ENCODE assay signal across 9 cellular contexts in the genomic region with DNA sequence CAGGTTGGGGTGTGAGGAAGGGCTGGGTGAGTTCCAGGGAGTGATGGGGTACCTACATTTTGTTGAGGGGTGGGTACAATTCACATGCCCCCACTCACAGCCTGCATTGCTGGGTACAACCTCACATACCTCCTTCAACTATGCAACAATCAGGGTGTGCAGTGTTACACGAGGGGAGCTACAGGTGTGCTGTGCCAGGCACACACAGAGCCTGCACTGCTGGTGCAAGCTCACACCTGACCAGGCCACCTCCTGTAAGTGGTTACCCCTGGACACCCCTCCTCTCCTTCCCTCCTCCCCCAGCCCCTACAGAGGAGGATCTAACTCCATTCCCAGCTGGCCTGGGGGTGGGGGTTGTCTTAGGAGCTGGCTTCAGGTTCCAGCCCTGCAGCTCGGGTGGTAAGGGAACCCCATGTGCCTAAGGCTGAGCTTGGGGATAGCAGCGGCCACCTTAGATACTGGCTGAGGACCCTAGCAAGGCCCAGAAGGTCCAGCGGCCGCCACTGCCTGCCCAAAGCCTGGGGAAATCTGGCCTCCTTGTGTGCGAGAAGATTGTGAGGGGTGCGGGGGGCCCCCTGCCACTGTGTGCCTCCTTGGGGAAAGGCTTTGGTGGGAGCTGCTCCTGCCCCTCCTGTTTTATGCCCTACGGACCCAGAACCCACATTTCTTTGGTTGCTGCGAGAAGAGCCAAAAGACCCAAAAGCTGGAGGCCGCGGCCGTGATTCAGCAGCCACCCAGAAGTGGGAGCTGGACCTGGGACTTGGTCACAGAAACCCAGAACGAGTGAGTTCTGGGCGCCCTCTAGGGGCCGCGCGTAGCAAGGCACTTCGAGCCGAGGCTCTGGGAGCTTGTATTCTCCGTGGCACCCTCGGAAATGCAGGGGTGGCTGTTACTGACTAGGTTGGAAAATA. TPM values are rescaled to one million over a fixed set of nuclear protein-coding genes. Genes with fewer than 3 reads are reported as not detected.
A peak's percentile ranks its signal among the peaks of the same experiment; 100 is the strongest.
DNase-seq lines count a peak whose midpoint lies in the region; ATAC-seq, FAIRE-seq and TF ChIP-seq lines count a peak whose summit lies in the region.
"Had no signal": no experiment of that assay in that cellular context is flagged by ENCODE, and none has a peak within 500 bp of the region (broad histone marks: within the 10 kb centered on the region; RNA-seq: fewer than 3 reads in every experiment).

No MANE protein-coding gene starts in this region.

- H3K9me3 ChIP-seq in keratinocyte (ENCODE audit: control insufficient read depth, low read depth, low read length): no peaks in the 10 kb centered on the region

- H3K27ac Mint-ChIP-seq in WTC11 (no peak overlapping the region), MCF 10A (ENCODE audit: low read depth, unreplicated experiment) (no peak overlapping the region)
- H3K27ac Mint-ChIP-seq: dendritic cell treated with granulocyte-macrophage colony-stimulating factor and Interleukin-4, amounts not matched to agents 40 ng/mL and 50 ng/mL, for 4 days had no signal

- intact Hi-C loops in MCF 10A (cut with micrococcal nuclease): loop anchor here (1.0 kb wide), 3 partner anchors 47 to 101 kb away; no protein-coding TSS in a partner anchor

- no peaks in the 10 kb centered on the region for H3K36me3 ChIP-seq in keratinocyte (ENCODE audit: control insufficient read depth in 2 of 2, extremely low read depth in 1 of 2, insufficient read depth in 2 of 2, low read length in 2 of 2)

- peaks cover 98% of the 10 kb centered on the region for H3K27me3 ChIP-seq in keratinocyte (ENCODE audit: control insufficient read depth, extremely low read depth, insufficient read depth, low read length)

- dilution Hi-C loops in keratinocyte (cut with MboI; ENCODE audit: extremely low pct_ligation_motif_present, low sequenced_read_pairs): no loop called here

- H3K4me1 Mint-ChIP-seq in WTC11: peaks cover 24% of the 10 kb centered on the region
- peaks cover 16% of the 10 kb centered on the region for H3K4me1 Mint-ChIP-seq in MCF 10A (ENCODE audit: insufficient read depth, unreplicated experiment)

- no TSS peak for BruUV-seq in MCF 10A (replicated peaks; lab: Mats Ljungman, UMichigan)

- H3K27ac ChIP-seq in keratinocyte (ENCODE audit: control insufficient read depth, insufficient read depth, low read length): no peak overlapping the region

- H3K4me3 Mint-ChIP-seq in WTC11: no peak overlapping the region; the same call in 1 of the 2 replicates
- no peak overlapping the region for H3K4me3 Mint-ChIP-seq in MCF 10A (ENCODE audit: unreplicated experiment)
- H3K4me3 Mint-ChIP-seq: dendritic cell treated with granulocyte-macrophage colony-stimulating factor and Interleukin-4, amounts not matched to agents 40 ng/mL and 50 ng/mL, for 4 days had no signal

- no peak overlapping the region for H3K9ac ChIP-seq in keratinocyte (ENCODE audit: control insufficient read depth, extremely low read depth, insufficient read depth, low read length)

- TF ChIP-seq CTCF in WTC11 (IDR thresholded peaks at IDR 0.05) (peak; percentile 95), MCF 10A (IDR thresholded peaks at IDR 0.05; ENCODE audit: unreplicated experiment) (peak; percentile 96), keratinocyte (optimal IDR thresholded peaks at IDR 0.05 in 1 of 3, IDR thresholded peaks at IDR 0.05 in 1 of 3, conservative IDR thresholded peaks at IDR 0.05 in 1 of 3; ENCODE audit: extremely low read depth in 1 of 3, insufficient read depth in 2 of 3, low read length in 3 of 3) (peak; percentile 92 to 97 (median 94))

- peaks cover 13% of the 10 kb centered on the region for H3K4me1 ChIP-seq in keratinocyte (ENCODE audit: control insufficient read depth, extremely low read depth, insufficient read depth, low read length)

- H3K27me3 Mint-ChIP-seq in WTC11 (ENCODE audit: low read depth) (peaks cover 100% of the 10 kb centered on the region), MCF 10A (ENCODE audit: insufficient read depth, unreplicated experiment) (peaks cover 41% of the 10 kb centered on the region)

- no peak overlapping the region for H3K4me3 ChIP-seq in keratinocyte (ENCODE audit: control insufficient read depth in 2 of 3, extremely low read depth in 1 of 3, insufficient read depth in 2 of 3, low read depth in 1 of 3, low read length in 3 of 3)

- peak; percentile 59 for ATAC-seq in HG02588 (IDR thresholded peaks at IDR 0.05; ENCODE audit: unreplicated experiment)
- peak; percentile 49 for ATAC-seq in WTC11
- ATAC-seq in GM18505 (IDR thresholded peaks at IDR 0.05; ENCODE audit: unreplicated experiment): no peak

- CTCF ChIA-PET in WTC11 (lab: Charles Lee): interaction anchor here (0.5 to 11.8 kb wide), 67 partner anchors 9 to 632 kb away, joined by 3 to 509 read pairs (median 6); a partner anchor contains a TSS
- CTCF ChIA-PET in MCF 10A (lab: Yijun Ruan, JAX): interaction anchor here (0.6 to 8.6 kb wide), 43 partner anchors 10 to 830 kb away, joined by 3 to 419 read pairs (median 6); a partner anchor contains a TSS

- POLR2A ChIA-PET in WTC11 (lab: Charles Lee): interaction anchor here (0.9 to 2.9 kb wide), 3 partner anchors 46 to 99 kb away, joined by 3 to 18 read pairs (median 6); no protein-coding TSS in a partner anchor
- POLR2A ChIA-PET in MCF 10A (lab: Yijun Ruan, JAX): interaction anchor here (0.6 to 1.7 kb wide), 15 partner anchors 14 to 553 kb away, joined by 3 to 19 read pairs (median 4); a partner anchor contains a TSS

- TF ChIP-seq POLR2A in GM18505 (IDR thresholded peaks at IDR 0.05; ENCODE audit: borderline replicate concordance, extremely low read depth, insufficient read depth, insufficient read length): no peak

- H3K9me1 ChIP-seq in keratinocyte (ENCODE audit: control insufficient read depth, extremely low read depth, insufficient read depth, low read length): no peaks in the 10 kb centered on the region

- no peak overlapping the region for H2AFZ ChIP-seq in keratinocyte (ENCODE audit: control insufficient read depth, low read length)

- H3K9me3 Mint-ChIP-seq in WTC11: no peaks in the 10 kb centered on the region
- H3K9me3 Mint-ChIP-seq in MCF 10A (ENCODE audit: unreplicated experiment): no peaks in the 10 kb centered on the region
- H3K9me3 Mint-ChIP-seq: dendritic cell treated with granulocyte-macrophage colony-stimulating factor and Interleukin-4, amounts not matched to agents 40 ng/mL and 50 ng/mL, for 4 days had no signal

- no peaks in the 10 kb centered on the region for H3K36me3 Mint-ChIP-seq in WTC11
- no peaks in the 10 kb centered on the region for H3K36me3 Mint-ChIP-seq in MCF 10A (ENCODE audit: insufficient read depth, unreplicated experiment)

- no peaks in the 10 kb centered on the region for H3K79me2 ChIP-seq in keratinocyte (ENCODE audit: control insufficient read depth, insufficient read depth, low read length)

- H4K20me1 ChIP-seq in keratinocyte (ENCODE audit: control insufficient read depth, extremely low read depth, insufficient read depth, low read length): peaks cover 2% of the 10 kb centered on the region

- peak; percentile 80 for FAIRE-seq in keratinocyte (lab: Jason Lieb, UNC)

- peak overlapping the region; percentile 0 for H3K4me2 ChIP-seq in keratinocyte (ENCODE audit: control insufficient read depth, extremely low read depth, insufficient read depth, low read depth, low read length)

- DNase-seq in DMS114 treated with DMSO at 0.1 percent for 48 hours (lab: John Stamatoyannopoulos, UW; ENCODE audit: unreplicated experiment) (peak; percentile 77), NCI-H2227 (lab: John Stamatoyannopoulos, UW; ENCODE audit: unreplicated experiment) (peak; percentile 84), WTC11 (ENCODE audit: low spot score) (peak; percentile 91), MCF 10A (ENCODE audit: unreplicated experiment) (peak; percentile 87), keratinocyte (ENCODE audit: low read depth, low spot score) (peak; percentile 25)
- peak; percentile 57 to 74 for DNase-seq in stimulated activated CD4-positive, alpha-beta T cell treated with anti-CD3 and anti-CD28 coated beads, Interleukin-1b, Interleukin-23, amount 100 ng/mL, for 1 hour (ENCODE audit: low read depth in 2 of 2)

TF ChIP-seq in WTC11, 78 proteins besides CTCF, POLR2A, EP300 and RAD21:
- TF ChIP-seq ZNF121 (CRISPR knock-in tag; IDR thresholded peaks at IDR 0.05): no peak
- 0 out of 2 replicates have a peak, but pooled peaks have one; percentile 5 for TF ChIP-seq GABPB1 (CRISPR knock-in tag; IDR thresholded peaks at IDR 0.05)

RNA-seq across cellular contexts. Expression of a gene that starts 10.8 kb away (rescaled TPM):
- total RNA-seq in WTC11 (2021) (2.1 to 4.6 TPM (median 2.3 TPM) in 3 replicates), MCF 10A (2022) (not detected in 2 replicates)
- polyA plus RNA-seq in keratinocyte: not detected in 3 replicates
- polyA plus RNA-seq in keratinocyte (2011; ENCODE audit: low read depth): not detected
- polyA plus RNA-seq in keratinocyte (2011; cell fraction: cytosol; rRNA removed): not detected in 2 replicates
- not detected in 2 replicates for polyA plus RNA-seq in keratinocyte (2011; cell fraction: nucleus; rRNA removed)
- polyA plus RNA-seq in keratinocyte (2012; ENCODE audit: low replicate concordance): not detected in 2 replicates
- polyA minus RNA-seq in keratinocyte: not detected in 3 replicates
- polyA minus RNA-seq in keratinocyte (2011; cell fraction: cytosol; rRNA and poly(A)+ RNA removed): not detected
- polyA minus RNA-seq in keratinocyte (2011; cell fraction: nucleus; rRNA and poly(A)+ RNA removed): not detected in 2 replicates

Comparison
In these comparisons a context has a peak if more than half of its experiments do, and no peak if none do; other contexts are left out.
1. DNase-seq: peak in every context shown above with its lines; median percentile 91 in WTC11; 87 in MCF 10A; 84 in NCI-H2227; 77 in DMS114 treated with DMSO at 0.1 percent for 48 hours; 66 in stimulated activated CD4-positive, alpha-beta T cell treated with anti-CD3 and anti-CD28 coated beads, Interleukin-1b, Interleukin-23, amount 100 ng/mL, for 1 hour; 25 in keratinocyte.